In genomic region chr16:4376820-4377572, GRCh38 we compare ENCODE assay signal across 15 cellular contexts. TPM values are rescaled to one million over a fixed set of nuclear protein-coding genes. Genes with fewer than 3 reads are reported as not detected.
DNase-seq lines count a peak whose midpoint lies in the region; ATAC-seq and TF ChIP-seq lines count a peak whose summit lies in the region.
"Had no signal": no experiment of that assay in that cellular context is flagged by ENCODE, and none has a peak within 500 bp of the region (broad histone marks: within the 10 kb centered on the region; RNA-seq: fewer than 3 reads in every experiment).

No MANE protein-coding gene starts in this region.

- peaks cover 3 to 17% of the 10 kb centered on the region in 2 donors for H3K36me3 ChIP-seq in duodenal mucosa (ENCODE audit: control insufficient read depth in 1 of 2, insufficient read depth in 2 of 2, low read length in 2 of 2)
- no peaks in the 10 kb centered on the region for H3K36me3 ChIP-seq in muscle layer of colon (ENCODE audit: insufficient read depth, low read length)

- H3K9ac ChIP-seq in duodenal mucosa (ENCODE audit: low read depth in 1 of 2, low read length in 2 of 2): no peak overlapping the region
- H3K9ac ChIP-seq in muscle layer of colon (ENCODE audit: low read length): no peak overlapping the region

- H3K27ac ChIP-seq in duodenal mucosa (ENCODE audit: low read depth, low read length) (peak overlapping the region; percentile 32), muscle layer of colon (ENCODE audit: low read depth, low read length) (peak overlapping the region; percentile 73)
- H3K27ac ChIP-seq: 22Rv1 had no signal

- H3K27me3 Mint-ChIP-seq in type B pancreatic cell: no peaks in the 10 kb centered on the region
- H3K27me3 Mint-ChIP-seq: activated naive CD4-positive, alpha-beta T cell treated with anti-CD3 and anti-CD28 coated beads, Interleukin-2, amount 10 ng/mL, durations not matched to agents 7 days and 5 days; stimulated activated naive B cell treated with anti-CD40 and anti-IgM and Interleukin-4, amounts not matched to agents 10 μg/mL and 1 μg/mL and 100 μg/mL, for 72 hours had no signal

- no peak overlapping the region for H3K4me3 ChIP-seq in duodenal mucosa (ENCODE audit: low read depth in 1 of 2, low read length in 2 of 2)
- H3K4me3 ChIP-seq in muscle layer of colon (ENCODE audit: low read depth in 1 of 2, low read length in 2 of 2): no peak overlapping the region

- TF ChIP-seq CTCF in type B pancreatic cell (conservative IDR thresholded peaks at IDR 0.05) (no peak), GM13976 (IDR thresholded peaks at IDR 0.05; ENCODE audit: borderline replicate concordance, control extremely low read depth, extremely low read depth, insufficient read depth, missing control alignments) (no peak)

- no peaks in the 10 kb centered on the region for H3K9me3 Mint-ChIP-seq in type B pancreatic cell
- H3K9me3 Mint-ChIP-seq: activated naive CD4-positive, alpha-beta T cell treated with anti-CD3 and anti-CD28 coated beads, Interleukin-2, amount 10 ng/mL, durations not matched to agents 7 days and 5 days; stimulated activated naive B cell treated with anti-CD40 and anti-IgM and Interleukin-4, amounts not matched to agents 10 μg/mL and 1 μg/mL and 100 μg/mL, for 72 hours had no signal

- H3K9me3 ChIP-seq in duodenal mucosa (ENCODE audit: control insufficient read depth in 1 of 2, low read length in 2 of 2) (no peaks in the 10 kb centered on the region), muscle layer of colon (ENCODE audit: low read length) (no peaks in the 10 kb centered on the region)

- H3K4me3 Mint-ChIP-seq in type B pancreatic cell: peak overlapping the region; percentile 66
- H3K4me3 Mint-ChIP-seq: activated naive CD4-positive, alpha-beta T cell treated with anti-CD3 and anti-CD28 coated beads, Interleukin-2, amount 10 ng/mL, durations not matched to agents 7 days and 5 days; stimulated activated naive B cell treated with anti-CD40 and anti-IgM and Interleukin-4, amounts not matched to agents 10 μg/mL and 1 μg/mL and 100 μg/mL, for 72 hours had no signal

- ATAC-seq in GM18511 (IDR thresholded peaks at IDR 0.05; ENCODE audit: unreplicated experiment): no peak
- ATAC-seq: activated CD4-positive, CD25-positive, alpha-beta regulatory T cell treated with anti-CD3 and anti-CD28 coated beads, Interleukin-2, amount 50 U/mL, for 24 hours; HCT116; stimulated activated naive B cell treated with anti-CD40 and anti-IgM and Interleukin-4, amounts not matched to agents 10 μg/mL and 1 μg/mL and 100 μg/mL, for 72 hours had no signal

- DNase-seq in NCI-H1092 treated with DMSO at 0.1 percent for 48 hours (lab: John Stamatoyannopoulos, UW): peak; percentile 21
- DNase-seq in NCI-H1092 (lab: John Stamatoyannopoulos, UW): no peak
- no peak for DNase-seq in type B pancreatic cell (ENCODE audit: extremely low spot score, unreplicated experiment)
- no peak for DNase-seq in SW 1271 (lab: John Stamatoyannopoulos, UW)
- no peak for DNase-seq in GM13976 (ENCODE audit: low spot score)
- DNase-seq: activated naive CD4-positive, alpha-beta T cell treated with anti-CD3 and anti-CD28 coated beads, Interleukin-2, amount 10 ng/mL, durations not matched to agents 7 days and 5 days; NCI-H1694 treated with DMSO at 0.1 percent for 48 hours; stimulated activated CD4-positive, alpha-beta T cell treated with anti-CD3 and anti-CD28 coated beads, Interleukin-12 subunit alpha, Interleukin-12 subunit beta, amount 100 ng/mL, for 4 hours; stimulated activated naive B cell treated with anti-CD40 and anti-IgM and Interleukin-4, amounts not matched to agents 10 μg/mL and 1 μg/mL and 100 μg/mL, for 72 hours had no signal

- peak overlapping the region; percentile 85 for H3K27ac Mint-ChIP-seq in type B pancreatic cell
- H3K27ac Mint-ChIP-seq: activated naive CD4-positive, alpha-beta T cell treated with anti-CD3 and anti-CD28 coated beads, Interleukin-2, amount 10 ng/mL, durations not matched to agents 7 days and 5 days; stimulated activated naive B cell treated with anti-CD40 and anti-IgM and Interleukin-4, amounts not matched to agents 10 μg/mL and 1 μg/mL and 100 μg/mL, for 72 hours had no signal

- no peaks in the 10 kb centered on the region for H3K36me3 Mint-ChIP-seq in type B pancreatic cell

- no peaks in the 10 kb centered on the region for H3K27me3 ChIP-seq in duodenal mucosa (ENCODE audit: control insufficient read depth in 1 of 2, insufficient read depth in 2 of 2, low read length in 2 of 2)
- H3K27me3 ChIP-seq in muscle layer of colon (ENCODE audit: control insufficient read depth in 1 of 2, insufficient read depth in 2 of 2, low read length in 2 of 2): no peaks in the 10 kb centered on the region

- peaks cover 24% of the 10 kb centered on the region for H3K4me1 Mint-ChIP-seq in type B pancreatic cell (ENCODE audit: unreplicated experiment)

- in situ Hi-C loops in GM13976 (cut with MboI; ENCODE audit: low sequenced_read_pairs, unreplicated experiment): no loop called here

- H3K4me1 ChIP-seq in duodenal mucosa (ENCODE audit: control insufficient read depth in 1 of 2, insufficient read depth in 2 of 2, low read length in 2 of 2) (peaks cover 11% of the 10 kb centered on the region in 2 donors), muscle layer of colon (ENCODE audit: insufficient read depth, low read length) (peaks cover 58% of the 10 kb centered on the region)

RNA-seq across cellular contexts. Expression of gene VASN, which starts 5.3 kb away (rescaled TPM):
- 9.7 and 29.0 TPM in 2 replicates for total RNA-seq in type B pancreatic cell (ENCODE audit: low replicate concordance)

RNA-seq across cellular contexts. Expression of gene PAM16, which starts 25.9 kb away (rescaled TPM):
- 30.5 and 39.3 TPM in 2 replicates for total RNA-seq in type B pancreatic cell (ENCODE audit: low replicate concordance)

RNA-seq across cellular contexts. Expression of gene CORO7, which starts 39.4 kb away (rescaled TPM):
- 32.3 and 41.4 TPM in 2 replicates for total RNA-seq in type B pancreatic cell (ENCODE audit: low replicate concordance)

RNA-seq across cellular contexts. Expression of gene DNAJA3, which starts 48.7 kb away (rescaled TPM):
- 43.9 and 46.5 TPM in 2 replicates for total RNA-seq in type B pancreatic cell (ENCODE audit: low replicate concordance)
